ENCODE assay signal across 9 cellular contexts in genomic region chr4:89305712-89306437, GRCh38. TPM values are rescaled to one million over a fixed set of nuclear protein-coding genes. Genes with fewer than 3 reads are reported as not detected.
A peak's percentile ranks its signal among the peaks of the same experiment; 100 is the strongest.
DNase-seq lines count a peak whose midpoint lies in the region; ATAC-seq, FAIRE-seq and TF ChIP-seq lines count a peak whose summit lies in the region.
"Had no signal": no experiment of that assay in that cellular context is flagged by ENCODE, and none has a peak within 500 bp of the region (broad histone marks: within the 10 kb centered on the region; RNA-seq: fewer than 3 reads in every experiment).

No MANE protein-coding gene starts in this region.

- H2AK5ac ChIP-seq in trophoblast cell (ENCODE audit: low read length): no peak overlapping the region

- CTCF ChIA-PET in GM10248 (lab: Yijun Ruan, JAX): interaction anchor here (0.9 to 1.4 kb wide), 2 partner anchors 79 to 80 kb away, joined by 3 read pairs; no protein-coding TSS in a partner anchor

- H3K79me1 ChIP-seq in trophoblast cell (ENCODE audit: low read length): no peaks in the 10 kb centered on the region

- peak overlapping the region; percentile 92 for H3K4me3 Mint-ChIP-seq in activated naive CD8-positive, alpha-beta T cell treated with anti-CD3 and anti-CD28 coated beads for 36 hours
- H3K4me3 Mint-ChIP-seq in type B pancreatic cell: peak overlapping the region; percentile 80

- peak in 1 of 2 donors; percentile 28 for DNase-seq in cardiac muscle cell (ENCODE audit: low read depth in 1 of 2, low spot score in 1 of 2)
- no peak for DNase-seq in Right ventricle myocardium superior
- DNase-seq in activated naive CD8-positive, alpha-beta T cell treated with anti-CD3 and anti-CD28 coated beads for 36 hours: no peak
- DNase-seq in type B pancreatic cell (ENCODE audit: extremely low spot score, unreplicated experiment): no peak
- DNase-seq in GM10248 (ENCODE audit: extremely low spot score): no peak
- no peak for DNase-seq in trophoblast cell
- DNase-seq: NCI-H510A treated with DMSO at 0.1 percent for 48 hours had no signal

- H3K36me3 Mint-ChIP-seq in activated naive CD8-positive, alpha-beta T cell treated with anti-CD3 and anti-CD28 coated beads for 36 hours: peaks cover 21% of the 10 kb centered on the region
- no peaks in the 10 kb centered on the region for H3K36me3 Mint-ChIP-seq in type B pancreatic cell

- no peaks in the 10 kb centered on the region for H3K79me2 ChIP-seq in trophoblast cell (ENCODE audit: control insufficient read depth, insufficient read depth, low read length, poor library complexity)

- ATAC-seq in Right ventricle myocardium superior (ENCODE audit: poor library complexity): no peak
- no peak for ATAC-seq in GM21619 (IDR thresholded peaks at IDR 0.05; ENCODE audit: unreplicated experiment)

- H3K4me3 ChIP-seq in cardiac muscle cell (peak overlapping the region; percentile 94), trophoblast cell (ENCODE audit: low read depth, low read length) (no peak overlapping the region)

- H3K4ac ChIP-seq in trophoblast cell (ENCODE audit: low read depth, low read length): no peak overlapping the region

- H3K27me3 Mint-ChIP-seq in activated naive CD8-positive, alpha-beta T cell treated with anti-CD3 and anti-CD28 coated beads for 36 hours: no peaks in the 10 kb centered on the region
- peaks cover 31% of the 10 kb centered on the region for H3K27me3 Mint-ChIP-seq in type B pancreatic cell

- no peak overlapping the region for H2AFZ ChIP-seq in trophoblast cell (ENCODE audit: insufficient read depth, low read length, poor library complexity)

- no peak overlapping the region for H4K91ac ChIP-seq in trophoblast cell (ENCODE audit: low read depth, low read length)

- H3K9ac ChIP-seq in trophoblast cell (ENCODE audit: low read length): no peak overlapping the region

- no peak overlapping the region for H3K27ac ChIP-seq in cardiac muscle cell
- no peak overlapping the region for H3K27ac ChIP-seq in trophoblast cell (ENCODE audit: low read depth, low read length)

- peak; percentile 87 for FAIRE-seq in islet of Langerhans (lab: Jason Lieb, UNC)

- H4K8ac ChIP-seq in trophoblast cell (ENCODE audit: low read depth, low read length): no peak overlapping the region

- H2BK120ac ChIP-seq in trophoblast cell (ENCODE audit: insufficient read depth, low read length, poor library complexity): no peak overlapping the region

- POLR2A ChIA-PET in GM10248 (lab: Yijun Ruan, JAX): no interaction called here

- H3K4me1 ChIP-seq in cardiac muscle cell (ENCODE audit: low read depth) (peaks cover 19% of the 10 kb centered on the region), trophoblast cell (ENCODE audit: control insufficient read depth in 1 of 2, insufficient read depth in 2 of 2, low read length in 2 of 2) (peaks cover 0 to 8% of the 10 kb centered on the region in 2 experiments)

- peaks cover 61% of the 10 kb centered on the region for H3K4me1 Mint-ChIP-seq in activated naive CD8-positive, alpha-beta T cell treated with anti-CD3 and anti-CD28 coated beads for 36 hours
- H3K4me1 Mint-ChIP-seq in type B pancreatic cell (ENCODE audit: unreplicated experiment): peaks cover 7% of the 10 kb centered on the region

- no peaks in the 10 kb centered on the region for H3K9me3 Mint-ChIP-seq in activated naive CD8-positive, alpha-beta T cell treated with anti-CD3 and anti-CD28 coated beads for 36 hours
- H3K9me3 Mint-ChIP-seq in type B pancreatic cell: no peaks in the 10 kb centered on the region

- no peak overlapping the region for H3K14ac ChIP-seq in trophoblast cell (ENCODE audit: low read length)

- no peaks in the 10 kb centered on the region for H3K36me3 ChIP-seq in cardiac muscle cell
- no peaks in the 10 kb centered on the region for H3K36me3 ChIP-seq in trophoblast cell (ENCODE audit: control insufficient read depth in 1 of 2, insufficient read depth in 2 of 2, low read length in 2 of 2)

- H3K4me2 ChIP-seq in trophoblast cell (ENCODE audit: low read length): no peak overlapping the region

- H2BK12ac ChIP-seq in trophoblast cell (ENCODE audit: low read length): no peak overlapping the region

- no peak overlapping the region for H3K18ac ChIP-seq in trophoblast cell (ENCODE audit: low read length)

- H3K23ac ChIP-seq in trophoblast cell (ENCODE audit: low read length): no peak overlapping the region

- H4K12ac ChIP-seq in trophoblast cell (ENCODE audit: low read depth, low read length): no peak overlapping the region

- H3K27ac Mint-ChIP-seq in activated naive CD8-positive, alpha-beta T cell treated with anti-CD3 and anti-CD28 coated beads for 36 hours: peak overlapping the region; percentile 17
- H3K27ac Mint-ChIP-seq in type B pancreatic cell: no peak overlapping the region

- TF ChIP-seq CTCF in cardiac muscle cell (IDR thresholded peaks at IDR 0.05; ENCODE audit: low read depth, low read length): no peak
- TF ChIP-seq CTCF in type B pancreatic cell (conservative IDR thresholded peaks at IDR 0.05): no peak
- no peak for TF ChIP-seq CTCF in GM10248 (IDR thresholded peaks at IDR 0.05; ENCODE audit: control extremely low read depth, extremely low read depth, low read depth, missing control alignments)

- 100% methylated on average over 2 of the region's 8 CpGs for WGBS in trophoblast cell (ENCODE audit: extremely low coverage, insufficient coverage, insufficient read length)

- H3K9me3 ChIP-seq in cardiac muscle cell (ENCODE audit: low read depth) (no peaks in the 10 kb centered on the region), trophoblast cell (ENCODE audit: insufficient read depth, low read depth, low read length) (no peaks in the 10 kb centered on the region)

- intact Hi-C loops in Right ventricle myocardium superior (cut with DNase I): no loop called here

- H3K27me3 ChIP-seq in cardiac muscle cell (no peaks in the 10 kb centered on the region), trophoblast cell (ENCODE audit: insufficient read depth, low read length) (peaks cover 8% of the 10 kb centered on the region)

- H2BK5ac ChIP-seq in trophoblast cell (ENCODE audit: low read depth, low read length, poor library complexity): no peak overlapping the region

RNA-seq across cellular contexts. Expression of gene GPRIN3, which starts 1.7 kb away (rescaled TPM):
- total RNA-seq in cardiac muscle cell: 9.7 and 18.0 TPM in 2 replicates
- polyA plus RNA-seq in cardiac muscle cell: 5.1 and 7.1 TPM in 2 replicates
- 6.2 TPM for total RNA-seq in Right ventricle myocardium superior
- total RNA-seq in activated naive CD8-positive, alpha-beta T cell treated with anti-CD3 and anti-CD28 coated beads for 36 hours: 1 to 10 TPM; 9.2 to 9.4 TPM
- 4.0 and 4.5 TPM in 2 replicates for total RNA-seq in type B pancreatic cell (ENCODE audit: low replicate concordance)
- 0.19 TPM in 2 replicates for polyA plus RNA-seq in trophoblast cell (2013)
